ENCODE assay signal across 21 cellular contexts in genomic region chr7:3434611-3435010, GRCh38.
A peak's percentile ranks its signal among the peaks of the same experiment; 100 is the strongest.
DNase-seq lines count a peak whose midpoint lies in the region; ATAC-seq and TF ChIP-seq lines count a peak whose summit lies in the region.
"Had no signal": no experiment of that assay in that cellular context is flagged by ENCODE, and none has a peak within 500 bp of the region (broad histone marks: within the 10 kb centered on the region; RNA-seq: fewer than 3 reads in every experiment).

No MANE protein-coding gene starts in this region.

- H3K9me3 ChIP-seq in OCI-LY1 (ENCODE audit: low read length): no peaks in the 10 kb centered on the region
- H3K9me3 ChIP-seq: SK-N-SH had no signal

- TF ChIP-seq CTCF in OCI-LY1 (IDR thresholded peaks at IDR 0.05; ENCODE audit: low read length): peak; percentile 36; the same call in 1 of the 2 replicates
- peak; percentile 7 for TF ChIP-seq CTCF in brain microvascular endothelial cell (IDR thresholded peaks at IDR 0.05; ENCODE audit: low read depth, low read length, missing control alignments)
- peak; percentile 4 for TF ChIP-seq CTCF in kidney epithelial cell (IDR thresholded peaks at IDR 0.05; ENCODE audit: insufficient read depth, low read length, poor library complexity, severe bottlenecking)
- TF ChIP-seq CTCF in GM10248 (IDR thresholded peaks at IDR 0.05; ENCODE audit: control extremely low read depth, extremely low read depth, low read depth, missing control alignments): no peak

- H3K36me3 Mint-ChIP-seq in stimulated activated memory B cell treated with anti-CD40 and anti-IgM and Interleukin-4, amounts not matched to agents 10 μg/mL and 1 μg/mL and 100 μg/mL, for 72 hours: no peaks in the 10 kb centered on the region
- H3K36me3 Mint-ChIP-seq: CD4-positive, CD25-positive, alpha-beta regulatory T cell had no signal

- no peak for ATAC-seq in stimulated activated memory B cell treated with anti-CD40 and anti-IgM and Interleukin-4, amounts not matched to agents 10 μg/mL and 1 μg/mL and 100 μg/mL, for 72 hours
- no peak for ATAC-seq in HG02981 (IDR thresholded peaks at IDR 0.05; ENCODE audit: unreplicated experiment)

- H3F3A ChIP-seq in OCI-LY1 (ENCODE audit: insufficient read depth, low read length): no peaks in the 10 kb centered on the region

- H3K27ac Mint-ChIP-seq in stimulated activated memory B cell treated with anti-CD40 and anti-IgM and Interleukin-4, amounts not matched to agents 10 μg/mL and 1 μg/mL and 100 μg/mL, for 72 hours: no peak overlapping the region
- H3K27ac Mint-ChIP-seq: CD4-positive, CD25-positive, alpha-beta regulatory T cell had no signal

- no peak overlapping the region for H3K4me3 Mint-ChIP-seq in stimulated activated memory B cell treated with anti-CD40 and anti-IgM and Interleukin-4, amounts not matched to agents 10 μg/mL and 1 μg/mL and 100 μg/mL, for 72 hours
- H3K4me3 Mint-ChIP-seq: CD4-positive, CD25-positive, alpha-beta regulatory T cell had no signal

- no peaks in the 10 kb centered on the region for H4K20me1 ChIP-seq in OCI-LY1 (ENCODE audit: insufficient read depth, low read length)

- POLR2A ChIA-PET in GM10248 (lab: Yijun Ruan, JAX): no interaction called here

- H3K4me1 ChIP-seq in OCI-LY1 (ENCODE audit: insufficient read depth, low read length, severe bottlenecking): peaks cover 37% of the 10 kb centered on the region

- H3K4me1 Mint-ChIP-seq in stimulated activated memory B cell treated with anti-CD40 and anti-IgM and Interleukin-4, amounts not matched to agents 10 μg/mL and 1 μg/mL and 100 μg/mL, for 72 hours: no peaks in the 10 kb centered on the region
- H3K4me1 Mint-ChIP-seq: CD4-positive, CD25-positive, alpha-beta regulatory T cell had no signal

- no peak overlapping the region for H3K27ac ChIP-seq in OCI-LY1 (ENCODE audit: low read depth, low read length, poor library complexity, severe bottlenecking)
- no peak overlapping the region for H3K27ac ChIP-seq in brain microvascular endothelial cell
- H3K27ac ChIP-seq: PC-9, RWPE1 had no signal

- H2AFZ ChIP-seq in OCI-LY1 (ENCODE audit: low read length): no peak overlapping the region
- H2AFZ ChIP-seq: PC-9 had no signal

- peaks cover 35% of the 10 kb centered on the region for H3K79me2 ChIP-seq in OCI-LY1 (ENCODE audit: insufficient read depth, low read length)

- CTCF ChIA-PET in GM10248 (lab: Yijun Ruan, JAX): interaction anchor here (1.5 to 1.6 kb wide), 2 partner anchors 14 to 17 kb away, joined by 3 to 4 read pairs; no protein-coding TSS in a partner anchor

- in situ Hi-C loops in brain microvascular endothelial cell (cut with HindIII; ENCODE audit: low pct_ligation_motif_present, low sequenced_read_pairs): no loop called here

- no peak overlapping the region for H3K4me3 ChIP-seq in H7 (ENCODE audit: insufficient read depth, low read depth, low read length)
- no peak overlapping the region for H3K4me3 ChIP-seq in OCI-LY1 (ENCODE audit: low read depth, low read length, poor library complexity, severe bottlenecking)
- no peak overlapping the region for H3K4me3 ChIP-seq in brain microvascular endothelial cell (ENCODE audit: low read depth, low read length)
- no peak overlapping the region for H3K4me3 ChIP-seq in kidney epithelial cell (ENCODE audit: low read depth, low read length)
- H3K4me3 ChIP-seq: PC-9 had no signal

- H3K27me3 Mint-ChIP-seq in stimulated activated memory B cell treated with anti-CD40 and anti-IgM and Interleukin-4, amounts not matched to agents 10 μg/mL and 1 μg/mL and 100 μg/mL, for 72 hours: no peaks in the 10 kb centered on the region

- no peaks in the 10 kb centered on the region for H3K27me3 ChIP-seq in H7 (ENCODE audit: control insufficient read depth, insufficient read depth, low read length)
- no peaks in the 10 kb centered on the region for H3K27me3 ChIP-seq in OCI-LY1 (ENCODE audit: insufficient read depth, low read length)
- H3K27me3 ChIP-seq in brain microvascular endothelial cell (replicated peaks): no peaks in the 10 kb centered on the region
- H3K27me3 ChIP-seq in kidney epithelial cell (ENCODE audit: control insufficient read depth, insufficient read depth, low read length): no peaks in the 10 kb centered on the region

- peak; percentile 1 for DNase-seq in H7
- DNase-seq in brain microvascular endothelial cell: no peak
- DNase-seq in kidney epithelial cell (ENCODE audit: low read depth): no peak
- DNase-seq in GM10248 (ENCODE audit: extremely low spot score): no peak
- DNase-seq: CD4-positive, CD25-positive, alpha-beta regulatory T cell; COR-L47; DMS79; HCEC 1CT; NCI-H1092; NCI-H1436; NCI-H187 treated with DMSO at 0.1 percent for 48 hours; NCI-H226; NCI-H524; NCI-H82; PC-9; SHP77 treated with DMSO at 0.1 percent for 48 hours; SK-N-SH had no signal

- H3K9me3 Mint-ChIP-seq in stimulated activated memory B cell treated with anti-CD40 and anti-IgM and Interleukin-4, amounts not matched to agents 10 μg/mL and 1 μg/mL and 100 μg/mL, for 72 hours: no peaks in the 10 kb centered on the region
- H3K9me3 Mint-ChIP-seq: CD4-positive, CD25-positive, alpha-beta regulatory T cell had no signal

- no peaks in the 10 kb centered on the region for H3K36me3 ChIP-seq in H7 (replicated peaks; ENCODE audit: control insufficient read depth, insufficient read depth, low read length)
- no peaks in the 10 kb centered on the region for H3K36me3 ChIP-seq in OCI-LY1 (ENCODE audit: insufficient read depth, low read length)
- H3K36me3 ChIP-seq in brain microvascular endothelial cell (replicated peaks): no peaks in the 10 kb centered on the region
- H3K36me3 ChIP-seq in kidney epithelial cell (ENCODE audit: control insufficient read depth, insufficient read depth, low read length): no peaks in the 10 kb centered on the region

- H3K9ac ChIP-seq in OCI-LY1 (ENCODE audit: low read length): no peak overlapping the region
- H3K9ac ChIP-seq: SK-N-SH had no signal

- H3K4me2 ChIP-seq in OCI-LY1 (ENCODE audit: low read length): no peak overlapping the region
- H3K4me2 ChIP-seq: PC-9, SK-N-SH had no signal

- H3K9me2 ChIP-seq in OCI-LY1 (ENCODE audit: low read depth, low read length): no peaks in the 10 kb centered on the region
- H3K9me2 ChIP-seq: SK-N-SH had no signal
